ENCODE assay signal across 9 cellular contexts in the genomic region with DNA sequence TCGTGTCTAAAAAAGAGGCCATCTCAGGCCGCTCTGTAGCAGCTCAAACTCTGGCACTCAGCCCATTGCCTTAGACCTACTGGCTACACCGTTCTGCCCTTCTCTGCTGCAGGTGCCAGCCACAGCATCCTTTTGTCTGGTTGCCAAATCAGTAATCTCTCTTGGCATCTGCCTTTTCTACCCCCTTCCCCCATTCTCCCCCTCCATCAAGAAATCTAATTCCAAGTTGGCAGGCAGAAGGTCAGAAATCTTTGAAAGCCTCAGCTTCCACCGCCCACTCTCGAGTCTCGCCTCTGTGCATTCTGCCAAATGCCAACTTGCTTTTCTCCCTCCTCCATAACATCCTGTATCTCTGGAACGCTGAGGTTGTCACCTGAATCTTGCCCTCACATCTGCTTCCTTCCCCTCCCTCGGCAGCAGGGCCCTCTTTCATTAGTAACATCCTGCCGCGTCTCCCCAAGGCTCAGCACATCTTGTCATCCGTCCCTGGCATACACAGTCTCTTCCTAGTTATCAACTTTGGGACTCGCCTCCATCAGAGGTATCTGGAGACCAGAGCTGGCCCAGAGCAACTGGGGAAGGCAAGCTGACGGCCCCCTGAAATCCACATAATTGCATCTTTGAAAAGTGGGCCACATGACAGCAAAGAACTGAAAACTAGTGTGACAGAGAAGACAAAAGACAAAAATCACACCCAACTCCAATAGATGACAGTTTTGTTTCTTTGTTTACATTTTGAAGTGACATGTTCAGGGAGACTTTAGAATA.
DNase-seq lines count a peak whose midpoint lies in the region; ATAC-seq and TF ChIP-seq lines count a peak whose summit lies in the region.
"Had no signal": no experiment of that assay in that cellular context is flagged by ENCODE, and none has a peak within 500 bp of the region (broad histone marks: within the 10 kb centered on the region; RNA-seq: fewer than 3 reads in every experiment).

No MANE protein-coding gene starts in this region.

- TF ChIP-seq EP300 in ovary (IDR thresholded peaks at IDR 0.05): no peak

- H3K9ac ChIP-seq in mammary epithelial cell (ENCODE audit: insufficient read depth, low read length) (no peak overlapping the region), colonic mucosa (ENCODE audit: low read depth in 2 of 2, low read length in 2 of 2) (no peak overlapping the region)

- BruUV-seq in mammary epithelial cell (replicated peaks; lab: Mats Ljungman, UMichigan): no TSS peak

- H3K4me2 ChIP-seq in mammary epithelial cell (ENCODE audit: insufficient read depth, low read depth, low read length): peak overlapping the region; percentile 18

- in situ Hi-C loops in G401 (cut with HindIII; ENCODE audit: low sequenced_read_pairs): no loop called here
- in situ Hi-C loops in mammary epithelial cell (cut with MboI; ENCODE audit: low sequenced_read_pairs in 2 of 2): loop anchor here (25.0 kb wide), 3 partner anchors 428 to 1378 kb away; no protein-coding TSS in a partner anchor

- intact Hi-C loops in mammary epithelial cell (cut with micrococcal nuclease) (loop anchor here (2.0 to 10.0 kb wide), 2 partner anchors 54 to 1380 kb away; no protein-coding TSS in a partner anchor), ovary (cut with DNase I) (loop anchor here in 1 of 4 donors (5.0 kb wide), 1 partner anchor 1378 kb away; no protein-coding TSS in a partner anchor), colonic mucosa (cut with DNase I) (no loop called here)

- H3K4me1 ChIP-seq in mammary epithelial cell (ENCODE audit: insufficient read depth, low read length): peaks cover 32% of the 10 kb centered on the region
- peaks cover 4% of the 10 kb centered on the region for H3K4me1 ChIP-seq in ovary (ENCODE audit: insufficient read depth)
- H3K4me1 ChIP-seq in colonic mucosa: no peaks in the 10 kb centered on the region

- H2AFZ ChIP-seq in mammary epithelial cell (ENCODE audit: low read depth, low read length): peak overlapping the region; percentile 94

- no peak for ATAC-seq in HG03159 (IDR thresholded peaks at IDR 0.05; ENCODE audit: unreplicated experiment)

- DNase-seq in G401 (ENCODE audit: low spot score) (peak; percentile 84), NCI-H2171 treated with DMSO at 0.1 percent for 48 hours (lab: John Stamatoyannopoulos, UW) (peak; percentile 91), mammary epithelial cell (no peak), ovary (peak in 3 of 5 donors; percentile 21 to 53 (median 32)), NCI-H2107 treated with DMSO at 0.1 percent for 48 hours (lab: John Stamatoyannopoulos, UW; ENCODE audit: unreplicated experiment) (no peak), colonic mucosa (no peak), DMS79 (lab: John Stamatoyannopoulos, UW) (no peak)

- H3K27me3 ChIP-seq in mammary epithelial cell (ENCODE audit: insufficient read depth, low read length): no peaks in the 10 kb centered on the region
- H3K27me3 ChIP-seq in ovary: no peaks in the 10 kb centered on the region
- H3K27me3 ChIP-seq in colonic mucosa: no peaks in the 10 kb centered on the region
- H3K27me3 ChIP-seq: gastrocnemius medialis had no signal

- H3K36me3 ChIP-seq in mammary epithelial cell (ENCODE audit: insufficient read depth, low read length) (no peaks in the 10 kb centered on the region), ovary (no peaks in the 10 kb centered on the region), colonic mucosa (no peaks in the 10 kb centered on the region)
- H3K36me3 ChIP-seq: gastrocnemius medialis had no signal

- dilution Hi-C loops in mammary epithelial cell (cut with HindIII; ENCODE audit: low sequenced_read_pairs): no loop called here

- H3K27ac ChIP-seq in mammary epithelial cell (ENCODE audit: insufficient read depth, low read depth, low read length) (no peak overlapping the region), ovary (no peak overlapping the region), colonic mucosa (no peak overlapping the region)
- H3K27ac ChIP-seq: gastrocnemius medialis had no signal

- TF ChIP-seq POLR2A in ovary (IDR thresholded peaks at IDR 0.05): no peak

- 10% methylated on average over 6 of the region's 13 CpGs for WGBS in mammary epithelial cell (ENCODE audit: low coverage, missing lambda C conversion rate)
- WGBS in ovary, 3 donors: 66 to 69% (median 68%) methylated on average over 13 of the region's 13 CpGs

- H3K79me2 ChIP-seq in mammary epithelial cell (ENCODE audit: insufficient read depth, low read length): no peaks in the 10 kb centered on the region

- H3K4me3 ChIP-seq in mammary epithelial cell (replicated peaks in 1 of 3; ENCODE audit: insufficient read depth in 1 of 3, low read depth in 2 of 3, low read length in 3 of 3): no peak overlapping the region
- no peak overlapping the region for H3K4me3 ChIP-seq in ovary
- H3K4me3 ChIP-seq in colonic mucosa: no peak overlapping the region
- H3K4me3 ChIP-seq: gastrocnemius medialis had no signal

- H3K9me3 ChIP-seq in mammary epithelial cell (replicated peaks; ENCODE audit: insufficient read depth, low read length): no peaks in the 10 kb centered on the region
- no peaks in the 10 kb centered on the region for H3K9me3 ChIP-seq in ovary
- no peaks in the 10 kb centered on the region for H3K9me3 ChIP-seq in colonic mucosa
- H3K9me3 ChIP-seq: gastrocnemius medialis had no signal

- no peak for TF ChIP-seq CTCF in mammary epithelial cell (conservative IDR thresholded peaks at IDR 0.05 in 1 of 2, IDR thresholded peaks at IDR 0.05 in 1 of 2; ENCODE audit: extremely low read depth in 1 of 2, insufficient read depth in 1 of 2, low read depth in 1 of 2, low read length in 2 of 2)
- no peak for TF ChIP-seq CTCF in ovary (IDR thresholded peaks at IDR 0.05)
- no peak for TF ChIP-seq CTCF in colonic mucosa (IDR thresholded peaks at IDR 0.05)

- CTCF ChIA-PET in mammary epithelial cell (lab: Charles Lee; ENCODE audit: low non-redundant PET): interaction anchor here (0.5 to 0.7 kb wide), 3 partner anchors 13 to 232 kb away, joined by 3 to 5 read pairs (median 3); no protein-coding TSS in a partner anchor

- H4K20me1 ChIP-seq in mammary epithelial cell (ENCODE audit: insufficient read depth, low read length): no peaks in the 10 kb centered on the region

Comparison
In these comparisons a context has a peak if more than half of its experiments do, and no peak if none do; other contexts are left out.
1. DNase-seq: peak in G401 (single experiment), NCI-H2171 treated with DMSO at 0.1 percent for 48 hours (single experiment) and ovary (3 of 5); none in mammary epithelial cell (single experiment), NCI-H2107 treated with DMSO at 0.1 percent for 48 hours (single experiment), colonic mucosa (single experiment) and DMS79 (single experiment).